ENCODE assay signal across 11 cellular contexts in genomic region chr13:67119481-67119883, GRCh38.
DNase-seq lines count a peak whose midpoint lies in the region; ATAC-seq, FAIRE-seq and TF ChIP-seq lines count a peak whose summit lies in the region.
"Had no signal": no experiment of that assay in that cellular context is flagged by ENCODE, and none has a peak within 500 bp of the region (broad histone marks: within the 10 kb centered on the region; RNA-seq: fewer than 3 reads in every experiment).

No MANE protein-coding gene starts in this region.

- H3K4me3 ChIP-seq in Panc1 (ENCODE audit: low read depth in 2 of 2, low read length in 2 of 2) (no peak overlapping the region), retinal pigment epithelial cell (ENCODE audit: low read length) (no peak overlapping the region)

- TF ChIP-seq POLR2A in H54 (IDR thresholded peaks at IDR 0.05; ENCODE audit: low read depth, low read length), result no peak

- in situ Hi-C loops in Panc1 (cut with HindIII; ENCODE audit: low pct_unique_long_range_greater_than_20kb, low sequenced_read_pairs), result no loop called here

- no peak overlapping the region for H3K27ac Mint-ChIP-seq in T-cell
- H3K27ac Mint-ChIP-seq: activated T-helper 2 cell treated with anti-CD3 and anti-CD28 coated beads, Interferon-gamma antibody, Interleukin-2, Interleukin-4, amounts not matched to agents 10 μg/mL and 5 μg/mL and 100 μg/mL, durations not matched to agents 14 hours and 24 hours and 36 hours had no signal

- peaks cover 0 to 3% (median 0%) of the 10 kb centered on the region in 3 donors for H3K9me3 Mint-ChIP-seq in T-cell
- H3K9me3 Mint-ChIP-seq: activated T-helper 2 cell treated with anti-CD3 and anti-CD28 coated beads, Interferon-gamma antibody, Interleukin-2, Interleukin-4, amounts not matched to agents 10 μg/mL and 5 μg/mL and 100 μg/mL, durations not matched to agents 14 hours and 24 hours and 36 hours had no signal

- no peaks in the 10 kb centered on the region for H3K4me1 ChIP-seq in Panc1 (ENCODE audit: control insufficient read depth, insufficient read depth, low read length)

- DNase-seq in H54 (ENCODE audit: insufficient read length, low spot score), result peak; percentile 1
- DNase-seq in Panc1 (ENCODE audit: low read depth, low spot score), result peak; percentile 2
- peak; percentile 58 for DNase-seq in epithelial cell of prostate (ENCODE audit: low read depth, low spot score)
- peak; percentile 51 for DNase-seq in retinal pigment epithelial cell (ENCODE audit: low read depth)
- DNase-seq in NCI-H1105 (lab: John Stamatoyannopoulos, UW), result no peak
- DNase-seq in T-cell, result no peak
- DNase-seq: effector CD8-positive, alpha-beta T cell; retina had no signal

- no peak for FAIRE-seq in H54 (lab: Jason Lieb, UNC)

- H3K27me3 ChIP-seq in Panc1 (ENCODE audit: control insufficient read depth, insufficient read depth, low read length), result no peaks in the 10 kb centered on the region

- H3K4me3 Mint-ChIP-seq in T-cell, result no peak overlapping the region

- H3K9me3 ChIP-seq in Panc1 (ENCODE audit: control insufficient read depth, insufficient read depth, low read depth, low read length), result no peaks in the 10 kb centered on the region

- CTCF ChIA-PET in Panc1 (lab: Charles Lee) (no interaction called here), T-cell (lab: Charles Lee) (no interaction called here)

- no TSS peak for BruUV-seq in Panc1 (replicated peaks; lab: Mats Ljungman, UMichigan)

- no peak for TF ChIP-seq CTCF in Panc1 (IDR thresholded peaks at IDR 0.05)
- TF ChIP-seq CTCF in retinal pigment epithelial cell (conservative IDR thresholded peaks at IDR 0.05; ENCODE audit: low read depth, low read length), result no peak

- intact Hi-C loops in Panc1 (cut with micrococcal nuclease; ENCODE audit: unreplicated experiment), result no loop called here

- no peaks in the 10 kb centered on the region for H3K36me3 Mint-ChIP-seq in T-cell

- POLR2A ChIA-PET in Panc1 (lab: Charles Lee), result no interaction called here
- POLR2A ChIA-PET in T-cell (lab: Charles Lee), result no interaction called here

- H3K27ac ChIP-seq in Panc1 (ENCODE audit: low read length), result no peak overlapping the region
- peak overlapping the region; percentile 47 for H3K27ac ChIP-seq in epithelial cell of prostate
- H3K27ac ChIP-seq: VCaP had no signal

- H3K36me3 ChIP-seq in Panc1 (ENCODE audit: control insufficient read depth, insufficient read depth, low read length), result no peaks in the 10 kb centered on the region; the same call in 1 of the 2 replicates

- no peaks in the 10 kb centered on the region for H3K27me3 Mint-ChIP-seq in T-cell

- peaks cover 0 to 5% (median 0%) of the 10 kb centered on the region in 3 donors for H3K4me1 Mint-ChIP-seq in T-cell

- ATAC-seq in Panc1, result no peak
- ATAC-seq in T-cell (replicated peaks in 1 of 4), result no peak
- no peak for ATAC-seq in HG03457 (IDR thresholded peaks at IDR 0.05; ENCODE audit: unreplicated experiment)

Comparison
In these comparisons a context has a peak if more than half of its experiments do, and no peak if none do; other contexts are left out.
1. DNase-seq: peak in H54 (single experiment), Panc1 (single experiment), epithelial cell of prostate (single experiment) and retinal pigment epithelial cell (single experiment); none in NCI-H1105 (single experiment) and T-cell (0 of 34).